8 cellular contexts compared by ENCODE assay signal in genomic region chr1:206634365-206635079, GRCh38. TPM values are rescaled to one million over a fixed set of nuclear protein-coding genes. Genes with fewer than 3 reads are reported as not detected.
DNase-seq lines count a peak whose midpoint lies in the region; ATAC-seq and TF ChIP-seq lines count a peak whose summit lies in the region.

No MANE protein-coding gene starts in this region.

- DNase-seq in BJ (ENCODE audit: low read depth) (peak; percentile 66), HL-60 (ENCODE audit: low read depth in 1 of 2, low spot score in 1 of 2) (peak; percentile 62 to 77), NCI-H82 treated with DMSO at 0.1 percent for 48 hours (lab: John Stamatoyannopoulos, UW; ENCODE audit: unreplicated experiment) (peak; percentile 85), medulla oblongata (ENCODE audit: extremely low spot score) (peak; percentile 98)
- DNase-seq in activated CD8-positive, alpha-beta memory T cell treated with anti-CD3 and anti-CD28 coated beads for 4 hours (ENCODE audit: low read depth in 2 of 2), result peak; percentile 51 to 54
- peak; percentile 37 to 69 (median 41) for DNase-seq in effector memory CD4-positive, alpha-beta T cell
- peak; percentile 30 to 66 (median 31) for DNase-seq in stimulated activated CD4-positive, alpha-beta T cell treated with anti-CD3 and anti-CD28 coated beads, TNF-alpha, amount 100 ng/mL, for 1 hour (ENCODE audit: low read depth in 3 of 3, low spot score in 1 of 3)

- POLR2A ChIA-PET in BJ (lab: Charles Lee), result no interaction called here

- no peaks in the 10 kb centered on the region for H3K9me3 ChIP-seq in effector memory CD4-positive, alpha-beta T cell (ENCODE audit: control insufficient read depth, low read length)

- CTCF ChIA-PET in BJ (lab: Yijun Ruan, JAX), result interaction anchor here (0.8 to 7.4 kb wide), 26 partner anchors 8 to 347 kb away, joined by 3 to 130 read pairs (median 4); partner anchors contain the start of gene EIF2D

- TF ChIP-seq CTCF in BJ (IDR thresholded peaks at IDR 0.05; ENCODE audit: insufficient read depth, low read depth, low read length) (peak; percentile 83), HL-60 (IDR thresholded peaks at IDR 0.05; ENCODE audit: insufficient read depth, low read length) (peak; percentile 64)

- H3K36me3 ChIP-seq in BJ (ENCODE audit: control insufficient read depth, insufficient read depth, low read length), result no peaks in the 10 kb centered on the region
- H3K36me3 ChIP-seq in effector memory CD4-positive, alpha-beta T cell (ENCODE audit: control insufficient read depth, insufficient read depth, low read length), result no peaks in the 10 kb centered on the region

- H3K4me1 ChIP-seq in effector memory CD4-positive, alpha-beta T cell (ENCODE audit: control insufficient read depth, insufficient read depth, low read length, poor library complexity, severe bottlenecking), result peaks cover 15% of the 10 kb centered on the region

- no peak for ATAC-seq in HG02571 (IDR thresholded peaks at IDR 0.05; ENCODE audit: unreplicated experiment)

- H3K27ac ChIP-seq in HL-60 (replicated peaks), result peak overlapping the region; percentile 78
- peak overlapping the region; percentile 56 for H3K27ac ChIP-seq in effector memory CD4-positive, alpha-beta T cell (ENCODE audit: insufficient read depth, low read length, poor library complexity, severe bottlenecking)

- H3K4me3 ChIP-seq in BJ (ENCODE audit: low read depth, low read length) (peak overlapping the region; percentile 83), HL-60 (replicated peaks; ENCODE audit: insufficient read depth, low read length) (peak overlapping the region; percentile 96; the same call in 1 of the 2 replicates)
- H3K4me3 ChIP-seq in effector memory CD4-positive, alpha-beta T cell (ENCODE audit: insufficient read depth, low read depth, low read length, poor library complexity, severe bottlenecking), result peak overlapping the region; percentile 71

- peaks cover 2% of the 10 kb centered on the region; the same call in 1 of the 2 replicates for H3K27me3 ChIP-seq in BJ (ENCODE audit: control insufficient read depth, insufficient read depth, low read length)
- peaks cover under 1% of the 10 kb centered on the region for H3K27me3 ChIP-seq in HL-60 (ENCODE audit: insufficient read depth, poor library complexity, severe bottlenecking)
- H3K27me3 ChIP-seq in effector memory CD4-positive, alpha-beta T cell (replicated peaks; ENCODE audit: control insufficient read depth, insufficient read depth, low read length, poor library complexity, severe bottlenecking), result no peaks in the 10 kb centered on the region

RNA-seq across cellular contexts. Expression of gene DYRK3, which starts 0.8 kb away (rescaled TPM):
- 7.4 and 10.8 TPM in 2 replicates for polyA plus RNA-seq in BJ (2011; rRNA removed)
- polyA minus RNA-seq in BJ (2011; rRNA and poly(A)+ RNA removed), result 7.1 and 8.2 TPM in 2 replicates

RNA-seq across cellular contexts. Expression of gene EIF2D, which starts 22.3 kb away (rescaled TPM):
- polyA plus RNA-seq in BJ (2011; rRNA removed), result 88.7 and 97.4 TPM in 2 replicates
- polyA minus RNA-seq in BJ (2011; rRNA and poly(A)+ RNA removed), result 27.0 and 41.5 TPM in 2 replicates

RNA-seq across cellular contexts. Expression of gene MAPKAPK2, which starts 50.2 kb away (rescaled TPM):
- polyA plus RNA-seq in BJ (2011; rRNA removed), result 65.6 and 80.1 TPM in 2 replicates
- polyA minus RNA-seq in BJ (2011; rRNA and poly(A)+ RNA removed), result 54.4 and 63.8 TPM in 2 replicates

Comparison
In these comparisons a context has a peak if more than half of its experiments do, and no peak if none do; other contexts are left out.
1. DNase-seq: peak in every context shown above with its lines; median percentile 98 in medulla oblongata; 85 in NCI-H82 treated with DMSO at 0.1 percent for 48 hours; 70 in HL-60; 66 in BJ; 52 in activated CD8-positive, alpha-beta memory T cell treated with anti-CD3 and anti-CD28 coated beads for 4 hours; 41 in effector memory CD4-positive, alpha-beta T cell; 31 in stimulated activated CD4-positive, alpha-beta T cell treated with anti-CD3 and anti-CD28 coated beads, TNF-alpha, amount 100 ng/mL, for 1 hour.